8 cellular contexts compared by ENCODE assay signal in genomic region chr20:36063916-36064660, GRCh38.
DNase-seq lines count a peak whose midpoint lies in the region; ATAC-seq and TF ChIP-seq lines count a peak whose summit lies in the region.

No MANE protein-coding gene starts in this region.

- peak overlapping the region; percentile 67 for H3K27ac ChIP-seq in epithelial cell of prostate
- H3K27ac ChIP-seq in osteoblast (ENCODE audit: low read depth, low read length), result peak overlapping the region; percentile 66

- H3K36me3 ChIP-seq in NT2/D1 (ENCODE audit: insufficient read depth, insufficient read length, low read length) (no peaks in the 10 kb centered on the region), osteoblast (ENCODE audit: insufficient read depth, low read length) (no peaks in the 10 kb centered on the region)

- H2AFZ ChIP-seq in osteoblast (ENCODE audit: low read length), result peak overlapping the region; percentile 99

- H4K20me1 ChIP-seq in osteoblast (ENCODE audit: insufficient read depth, low read length), result no peaks in the 10 kb centered on the region

- ATAC-seq in GM21825 (IDR thresholded peaks at IDR 0.05; ENCODE audit: unreplicated experiment), result no peak

- H3K4me1 ChIP-seq in NT2/D1 (ENCODE audit: insufficient read depth, insufficient read length) (peaks cover 8% of the 10 kb centered on the region), osteoblast (ENCODE audit: insufficient read depth, low read length) (peaks cover 12% of the 10 kb centered on the region)

- no peaks in the 10 kb centered on the region for H3K79me2 ChIP-seq in osteoblast (ENCODE audit: insufficient read depth, low read length)

- H3K27me3 ChIP-seq in NT2/D1 (ENCODE audit: insufficient read depth, insufficient read length) (peaks cover 35% of the 10 kb centered on the region), osteoblast (ENCODE audit: insufficient read depth, low read length) (no peaks in the 10 kb centered on the region)

- TF ChIP-seq CTCF in osteoblast (IDR thresholded peaks at IDR 0.05; ENCODE audit: extremely low read depth, low read depth, low read length), result no peak

- H3K4me3 ChIP-seq in GM08714 (ENCODE audit: low read length) (peak overlapping the region; percentile 69; the same call in 1 of the 2 replicates), NT2/D1 (ENCODE audit: insufficient read length, low read depth) (peak overlapping the region; percentile 65), osteoblast (ENCODE audit: insufficient read depth, low read length) (peak overlapping the region; percentile 84)

- H3K9ac ChIP-seq in NT2/D1 (ENCODE audit: insufficient read length, low read depth), result peak overlapping the region; percentile 78

- peaks cover 7% of the 10 kb centered on the region for H3K9me3 ChIP-seq in NT2/D1 (ENCODE audit: insufficient read depth, low read length)
- H3K9me3 ChIP-seq in osteoblast (ENCODE audit: low read depth, low read length), result no peaks in the 10 kb centered on the region

- DNase-seq in NT2/D1 (ENCODE audit: low read depth, low spot score) (no peak), epithelial cell of prostate (ENCODE audit: low read depth, low spot score) (no peak), osteoblast (ENCODE audit: insufficient read length, low spot score, missing footprints) (peak; percentile 73), MV-4-11 (lab: John Stamatoyannopoulos, UW) (no peak), DMS79 (lab: John Stamatoyannopoulos, UW) (no peak)
- no peak for DNase-seq in stimulated activated CD4-positive, alpha-beta T cell treated with anti-CD3 and anti-CD28 coated beads, Interleukin-4, amount 100 ng/mL, for 4 hours

- peak overlapping the region; percentile 85 for H3K4me2 ChIP-seq in osteoblast (ENCODE audit: insufficient read depth, low read length)
